In the genomic region with DNA sequence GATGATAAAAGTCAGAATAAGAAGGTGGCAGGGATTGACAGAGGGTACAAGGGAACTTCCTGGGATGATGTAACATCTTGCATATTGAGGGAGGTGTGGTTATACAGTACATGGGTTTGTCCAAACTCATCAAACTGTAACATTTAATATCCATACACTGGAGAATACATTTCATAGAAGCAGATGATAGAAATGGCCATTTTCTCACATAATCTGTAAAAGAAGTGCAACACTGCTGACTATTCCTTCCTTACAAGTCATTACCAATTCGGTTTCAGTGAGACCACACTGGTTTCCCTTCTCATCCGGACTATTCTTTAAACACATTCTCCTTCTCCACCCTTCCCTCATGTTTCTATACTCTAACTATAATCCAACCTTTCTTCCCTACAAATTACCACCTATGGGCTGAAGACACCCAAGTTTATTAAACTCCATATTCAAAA, we compare ENCODE assay signal across 8 cellular contexts. TPM values are rescaled to one million over a fixed set of nuclear protein-coding genes. Genes with fewer than 3 reads are reported as not detected.
DNase-seq lines count a peak whose midpoint lies in the region; ATAC-seq, FAIRE-seq and TF ChIP-seq lines count a peak whose summit lies in the region.

No MANE protein-coding gene starts in this region.

- peaks cover 65% of the 10 kb centered on the region for H3K79me2 ChIP-seq in GM12878 (ENCODE audit: control insufficient read depth, insufficient read depth, low read length)

- TF ChIP-seq CTCF in BJ (IDR thresholded peaks at IDR 0.05; ENCODE audit: insufficient read depth, low read depth, low read length): no peak
- no peak for TF ChIP-seq CTCF in GM12878 (IDR thresholded peaks at IDR 0.05 in 2 of 3, conservative IDR thresholded peaks at IDR 0.05 in 1 of 3; ENCODE audit: control insufficient read depth in 2 of 3, extremely low read depth in 1 of 3, insufficient read depth in 1 of 3, low read depth in 3 of 3, low read length in 3 of 3)

- H3K4me3 ChIP-seq in BJ (ENCODE audit: low read depth, low read length): peak overlapping the region; percentile 96
- H3K4me3 ChIP-seq in HUES64 (ENCODE audit: low read length): peak overlapping the region; percentile 96; the same call in 1 of the 2 replicates
- peak overlapping the region; percentile 97 for H3K4me3 ChIP-seq in GM12878
- H3K4me3 ChIP-seq in mucosa of stomach (ENCODE audit: low read length): peak overlapping the region; percentile 95

- H2AFZ ChIP-seq in GM12878 (ENCODE audit: control insufficient read depth, low read depth, low read length): no peak overlapping the region

- TF ChIP-seq RAD21 in GM12878 (IDR thresholded peaks at IDR 0.05; ENCODE audit: insufficient read depth, low read depth, low read length): no peak

- intact Hi-C loops in GM12878 (cut with micrococcal nuclease; ENCODE audit: unreplicated experiment): no loop called here

- H3K27me3 ChIP-seq in BJ (ENCODE audit: control insufficient read depth, insufficient read depth, low read length) (no peaks in the 10 kb centered on the region), HUES64 (ENCODE audit: insufficient read depth, low read length) (no peaks in the 10 kb centered on the region), GM12878 (replicated peaks in 1 of 2; ENCODE audit: control insufficient read depth in 2 of 2, insufficient read depth in 2 of 2, low read length in 1 of 2) (no peaks in the 10 kb centered on the region), mucosa of stomach (ENCODE audit: control insufficient read depth, insufficient read depth, low read length) (no peaks in the 10 kb centered on the region)

- peak; percentile 2; the same call in 1 of the 3 replicates for ATAC-seq in GM12878
- no peak for ATAC-seq in GM21360 (IDR thresholded peaks at IDR 0.05; ENCODE audit: unreplicated experiment)

- WGBS in HUES64: 83% methylated on average over 2 of the region's 2 CpGs
- 0% methylated on average over 2 of the region's 2 CpGs for WGBS in GM12878 (ENCODE audit: insufficient coverage, insufficient replicate concordance, low lambda C conversion rate, missing lambda C conversion rate)

- no peaks in the 10 kb centered on the region for H3K36me3 ChIP-seq in BJ (ENCODE audit: control insufficient read depth, insufficient read depth, low read length)
- H3K36me3 ChIP-seq in HUES64 (ENCODE audit: insufficient read depth, low read length): no peaks in the 10 kb centered on the region
- H3K36me3 ChIP-seq in GM12878 (ENCODE audit: control insufficient read depth in 2 of 2, insufficient read depth in 2 of 2, low read length in 1 of 2): no peaks in the 10 kb centered on the region
- H3K36me3 ChIP-seq in mucosa of stomach (ENCODE audit: control insufficient read depth, insufficient read depth, low read length): no peaks in the 10 kb centered on the region

- DNase-seq in BJ (ENCODE audit: low read depth) (no peak), GM12878 (ENCODE audit: low read depth, low spot score) (no peak), CD1c-positive myeloid dendritic cell (ENCODE audit: extremely low spot score) (no peak), H54 (ENCODE audit: insufficient read length, low spot score) (no peak)
- DNase-seq in stimulated activated naive CD4-positive, alpha-beta T cell treated with Interleukin-2 at 50 U/mL for 16 hours (lab: John Stamatoyannopoulos, UW): no peak

- no peaks in the 10 kb centered on the region for H4K20me1 ChIP-seq in GM12878 (ENCODE audit: control insufficient read depth, insufficient read depth)

- RAD21 ChIA-PET in GM12878 (lab: Charles Lee; ENCODE audit: unreplicated experiment): no interaction called here

- POLR2A ChIA-PET in BJ (lab: Charles Lee): no interaction called here
- POLR2A ChIA-PET in GM12878 (lab: Charles Lee): interaction anchor here (0.7 kb wide), 1 partner anchor 598 kb away, joined by 3 read pairs; no protein-coding TSS in a partner anchor

- no peak overlapping the region for H3K27ac ChIP-seq in HUES64 (ENCODE audit: low read depth, low read length)
- peak overlapping the region; percentile 97 for H3K27ac ChIP-seq in GM12878 (ENCODE audit: control insufficient read depth, insufficient read depth)

- SMC1A ChIA-PET in GM12878 (lab: Charles Lee; ENCODE audit: uncharacterized antibody, unreplicated experiment): interaction anchor here (0.5 to 1.2 kb wide), 3 partner anchors 49 to 259 kb away, joined by 3 to 4 read pairs (median 4); no protein-coding TSS in a partner anchor

- in situ Hi-C loops in GM12878 (cut with MboI): no loop called here

- H3K9ac ChIP-seq in HUES64 (ENCODE audit: low read depth, low read length): no peak overlapping the region
- peak overlapping the region; percentile 90 for H3K9ac ChIP-seq in GM12878 (ENCODE audit: control insufficient read depth, insufficient read depth, low read length)
- peak overlapping the region; percentile 96 for H3K9ac ChIP-seq in mucosa of stomach (ENCODE audit: low read length)

- peaks cover 13% of the 10 kb centered on the region for H3K4me1 ChIP-seq in HUES64 (ENCODE audit: insufficient read depth, low read length)
- H3K4me1 ChIP-seq in GM12878 (ENCODE audit: control insufficient read depth, insufficient read depth, low read length): peaks cover 10% of the 10 kb centered on the region
- H3K4me1 ChIP-seq in mucosa of stomach (ENCODE audit: control insufficient read depth, insufficient read depth, low read length): peaks cover 11% of the 10 kb centered on the region

- H3K4me2 ChIP-seq in GM12878 (ENCODE audit: control insufficient read depth, insufficient read depth): peak overlapping the region; percentile 90

- CTCF ChIA-PET in BJ (lab: Yijun Ruan, JAX) (interaction anchor here (0.6 to 3.4 kb wide), 5 partner anchors 17 to 264 kb away, joined by 3 to 12 read pairs (median 4); no protein-coding TSS in a partner anchor), GM12878 (lab: Yijun Ruan, JAX) (interaction anchor here (1.1 to 1.4 kb wide), 2 partner anchors 263 to 264 kb away, joined by 4 to 5 read pairs; no protein-coding TSS in a partner anchor)

- no peak for TF ChIP-seq EP300 in GM12878 (IDR thresholded peaks at IDR 0.05; ENCODE audit: borderline replicate concordance in 1 of 2, control insufficient read depth in 1 of 2, low read depth in 2 of 2, low read length in 2 of 2)

- H3K9me3 ChIP-seq in HUES64 (ENCODE audit: insufficient read depth, low read depth, low read length) (no peaks in the 10 kb centered on the region), GM12878 (replicated peaks; ENCODE audit: control insufficient read depth, insufficient read depth, low read length) (no peaks in the 10 kb centered on the region), mucosa of stomach (ENCODE audit: control insufficient read depth, low read length) (no peaks in the 10 kb centered on the region)

- no TSS peak for BruUV-seq in GM12878 (replicated peaks; lab: Mats Ljungman, UMichigan)

- TF ChIP-seq POLR2A in GM12878 (IDR thresholded peaks at IDR 0.05; ENCODE audit: low read depth, low read length) (no peak), H54 (IDR thresholded peaks at IDR 0.05; ENCODE audit: low read depth, low read length) (no peak)

- FAIRE-seq in GM12878 (lab: Jason Lieb, UNC) (no peak), H54 (lab: Jason Lieb, UNC) (no peak)

TF ChIP-seq in GM12878, 131 proteins besides CTCF, POLR2A, EP300 and RAD21 (continues in another document):
- 0 out of 2 replicates have a peak, but pooled peaks have one; percentile 1 for TF ChIP-seq SPI1 (IDR thresholded peaks at IDR 0.05; ENCODE audit: borderline replicate concordance, insufficient read depth, low read depth, low read length)
- TF ChIP-seq RUNX3 (IDR thresholded peaks at IDR 0.05; ENCODE audit: low read length): peak; percentile 55; the same call in 1 of the 2 replicates
- TF ChIP-seq SMAD1 (IDR thresholded peaks at IDR 0.05; ENCODE audit: low read depth, partially characterized antibody): no peak
- no peak for TF ChIP-seq BACH1 (IDR thresholded peaks at IDR 0.05; ENCODE audit: borderline replicate concordance)

RNA-seq across cellular contexts. Expression of gene COX7A2L, which starts 1.7 kb away (rescaled TPM):
- polyA plus RNA-seq in BJ (2011; rRNA removed) (153 and 200 TPM in 2 replicates), GM12878 (2011; rRNA removed) (253 and 294 TPM in 2 replicates), GM12878 (2014; fragmentation: Illumina TruSeq; extraction: Trizol) (226 and 246 TPM in 2 replicates), GM12878 (2014; fragmentation: Nextera tagmentation; extraction: Ambion mirVana) (100 to 1,000 TPM; 432 to 532 TPM), GM12878 (2014; rRNA removed) (156 and 169 TPM in 2 replicates), GM12878 (2016; fragmentation: Nextera tagmentation; extraction: Ambion mirVana) (100 to 1,000 TPM; 219 to 230 TPM)
- 48.4 and 66.9 TPM in 2 replicates for polyA minus RNA-seq in BJ (2011; rRNA and poly(A)+ RNA removed)
- 102 TPM for polyA plus RNA-seq in HUES64 (2013, experiment 1 of 2)
- polyA plus RNA-seq in HUES64 (2013, experiment 2 of 2): 109 TPM
- total RNA-seq in GM12878 (2013; cell fraction: nucleolus; rRNA removed): 40.1 and 41.7 TPM in 2 replicates
- total RNA-seq in GM12878 (2014; rRNA removed) (173 and 205 TPM in 2 replicates), GM12878 (2014; rRNA removed; fragmentation: Illumina TruSeq; extraction: Trizol) (182 and 184 TPM in 2 replicates), GM12878 (2021) (134 and 138 TPM in 2 replicates)
- 245 TPM for polyA plus RNA-seq in GM12878 (2011; ENCODE audit: low read depth)
- polyA plus RNA-seq in GM12878 (2011; cell fraction: cytosol; rRNA removed): 126 and 196 TPM in 2 replicates
- polyA plus RNA-seq in GM12878 (2011; cell fraction: nucleus; rRNA removed): 70.5 and 73.1 TPM in 2 replicates
- 172 and 186 TPM in 2 replicates for polyA plus RNA-seq in GM12878 (2012)
- polyA minus RNA-seq in GM12878 (2011; rRNA and poly(A)+ RNA removed): 68.2 and 79.7 TPM in 2 replicates
- polyA minus RNA-seq in GM12878 (2011; cell fraction: cytosol; rRNA and poly(A)+ RNA removed): 23.1 and 32.0 TPM in 2 replicates
- polyA minus RNA-seq in GM12878 (2011; cell fraction: nucleus; rRNA and poly(A)+ RNA removed): 15.2 and 19.4 TPM in 2 replicates
